ENCODE assay signal across 9 cellular contexts in the genomic region with DNA sequence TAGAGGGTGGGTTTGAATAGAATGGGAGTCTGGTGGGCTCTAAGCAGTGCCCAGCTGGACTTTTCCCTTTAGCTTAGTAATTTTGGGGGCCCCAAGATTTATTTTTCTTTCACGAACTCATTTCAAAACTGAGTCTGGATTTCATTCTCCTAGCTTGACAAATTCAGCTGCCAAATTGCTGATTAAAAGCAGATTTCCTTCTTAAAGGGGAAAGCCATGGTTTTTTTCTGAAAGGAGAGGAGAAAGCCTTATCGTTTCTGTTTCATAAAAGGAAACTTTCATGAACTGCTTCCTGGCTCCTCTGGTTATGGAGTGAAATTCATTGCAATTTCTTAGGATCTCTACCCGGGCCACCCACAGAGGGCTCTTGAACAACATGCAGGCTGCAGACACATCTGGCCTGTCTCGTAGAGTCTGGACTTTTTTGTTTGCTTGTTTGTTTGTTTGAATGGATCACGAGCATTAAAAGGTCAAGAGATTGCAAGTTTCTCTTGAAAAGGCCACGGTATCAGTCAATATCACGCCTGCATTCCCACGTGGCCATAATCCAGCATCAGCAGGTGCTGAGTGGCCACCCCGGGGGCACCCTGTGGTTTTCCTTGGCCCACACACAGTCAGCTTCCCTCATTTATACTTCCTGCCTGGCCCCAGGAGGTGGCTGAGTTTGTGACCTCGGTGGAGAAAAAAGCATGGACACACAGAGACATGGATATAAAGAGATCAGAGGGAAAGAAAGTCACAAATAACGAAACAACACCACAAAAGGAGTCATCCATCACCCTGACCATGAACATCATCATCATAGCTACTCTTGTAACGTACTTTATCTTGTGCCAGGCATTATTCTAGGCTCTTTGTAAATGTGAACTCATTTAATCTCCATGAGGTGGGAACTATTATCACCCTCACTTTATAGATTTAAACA. TPM values are rescaled to one million over a fixed set of nuclear protein-coding genes. Genes with fewer than 3 reads are reported as not detected.
DNase-seq lines count a peak whose midpoint lies in the region; ATAC-seq and TF ChIP-seq lines count a peak whose summit lies in the region.
"Had no signal": no experiment of that assay in that cellular context is flagged by ENCODE, and none has a peak within 500 bp of the region (broad histone marks: within the 10 kb centered on the region; RNA-seq: fewer than 3 reads in every experiment).

No MANE protein-coding gene starts in this region.

- no peak overlapping the region for H3K4me2 ChIP-seq in neural progenitor cell

- no peaks in the 10 kb centered on the region for H3F3A ChIP-seq in neural progenitor cell (ENCODE audit: low read depth)

- H3K27me3 Mint-ChIP-seq in neural progenitor cell (ENCODE audit: insufficient read depth, low read depth) = peaks cover 23% of the 10 kb centered on the region

- DNase-seq in NCI-H2081 (lab: John Stamatoyannopoulos, UW) = peak; percentile 29 to 58
- no peak for DNase-seq in NCI-H2081 treated with DMSO at 0.1 percent for 48 hours (lab: John Stamatoyannopoulos, UW)
- DNase-seq in neural progenitor cell (ENCODE audit: low spot score) = peak; percentile 34
- DNase-seq in stimulated activated CD4-positive, alpha-beta T cell treated with anti-CD3 and anti-CD28 coated beads, Interleukin-2, amount 100 ng/mL, for 24 hours = no peak
- DNase-seq in MG63 = no peak
- DNase-seq in NCI-H226 = no peak

- no peak overlapping the region for H3K27ac Mint-ChIP-seq in neural progenitor cell

- no peaks in the 10 kb centered on the region for H3K4me1 ChIP-seq in neural progenitor cell

- no peaks in the 10 kb centered on the region for H3K36me3 Mint-ChIP-seq in neural progenitor cell

- H3K4me3 Mint-ChIP-seq in neural progenitor cell = no peak overlapping the region

- ATAC-seq in HG03378 (IDR thresholded peaks at IDR 0.05; ENCODE audit: unreplicated experiment) = peak; percentile 22

- TF ChIP-seq CTCF in VCaP (conservative IDR thresholded peaks at IDR 0.05) (no peak), neural progenitor cell (IDR thresholded peaks at IDR 0.05) (no peak)

- H3K4me1 Mint-ChIP-seq in neural progenitor cell = peaks cover 8% of the 10 kb centered on the region

- H3K79me2 ChIP-seq in neural progenitor cell (ENCODE audit: low read depth) = no peaks in the 10 kb centered on the region

- no peaks in the 10 kb centered on the region for H3K9me3 Mint-ChIP-seq in neural progenitor cell

- H3K9me3 ChIP-seq in neural progenitor cell (ENCODE audit: low read depth) (no peaks in the 10 kb centered on the region), MG63 (no peaks in the 10 kb centered on the region)
- H3K9me3 ChIP-seq: neutrophil had no signal

- H3K4me3 ChIP-seq in neural progenitor cell = no peak overlapping the region
- no peak overlapping the region for H3K4me3 ChIP-seq in MG63

- H3K27ac ChIP-seq in VCaP (peak overlapping the region; percentile 83), neural progenitor cell (no peak overlapping the region)
- H3K27ac ChIP-seq: neutrophil had no signal

- H3K27me3 ChIP-seq in neural progenitor cell (peaks cover 83% of the 10 kb centered on the region), MG63 (peaks cover 49% of the 10 kb centered on the region)

- no peak overlapping the region for H2AFZ ChIP-seq in neural progenitor cell (replicated peaks)

- H3K36me3 ChIP-seq in neural progenitor cell (no peaks in the 10 kb centered on the region), MG63 (no peaks in the 10 kb centered on the region)
- H3K36me3 ChIP-seq: neutrophil had no signal

- H4K20me1 ChIP-seq in neural progenitor cell (ENCODE audit: low read depth) = no peaks in the 10 kb centered on the region

- no peak overlapping the region for H3K9ac ChIP-seq in neural progenitor cell

RNA-seq across cellular contexts. Expression of a gene that starts 10.5 kb away (rescaled TPM):
- 0.68 TPM in 1 of 2 replicates, not detected in the other for total RNA-seq in neural progenitor cell (ENCODE audit: low replicate concordance)
- total RNA-seq in MG63 (2014; rRNA removed; shearing (Covaris generic); ENCODE audit: low replicate concordance) = not detected in 2 replicates

RNA-seq across cellular contexts. Expression of a gene that starts 31.2 kb away (rescaled TPM):
- total RNA-seq in neural progenitor cell (ENCODE audit: low replicate concordance) = not detected in 2 replicates
- 278 and 454 TPM in 2 replicates for total RNA-seq in MG63 (2014; rRNA removed; shearing (Covaris generic); ENCODE audit: low replicate concordance)

RNA-seq across cellular contexts. Expression of a gene that starts 47.7 kb away (rescaled TPM):
- not detected in 2 replicates for total RNA-seq in neural progenitor cell (ENCODE audit: low replicate concordance)
- 4.8 and 8.5 TPM in 2 replicates for total RNA-seq in MG63 (2014; rRNA removed; shearing (Covaris generic); ENCODE audit: low replicate concordance)

RNA-seq across cellular contexts. Expression of a gene that starts 48.4 kb away (rescaled TPM):
- total RNA-seq in neural progenitor cell (ENCODE audit: low replicate concordance) = not detected in 2 replicates
- total RNA-seq in MG63 (2014; rRNA removed; shearing (Covaris generic); ENCODE audit: low replicate concordance) = not detected in 2 replicates

Comparison
In these comparisons a context has a peak if more than half of its experiments do, and no peak if none do; other contexts are left out.
1. DNase-seq: peak in NCI-H2081 (2 of 2) and neural progenitor cell (single experiment); none in NCI-H2081 treated with DMSO at 0.1 percent for 48 hours (single experiment), stimulated activated CD4-positive, alpha-beta T cell treated with anti-CD3 and anti-CD28 coated beads, Interleukin-2, amount 100 ng/mL, for 24 hours (0 of 2), MG63 (single experiment) and NCI-H226 (single experiment).
2. RNA of a gene that starts 31.2 kb away (total RNA-seq): 278 to 454 TPM in MG63; not detected in neural progenitor cell; every median in the first group is over 100 times any median in the second.